ENCODE assay signal across 11 cellular contexts in genomic region chr16:9048302-9048700, GRCh38. TPM values are rescaled to one million over a fixed set of nuclear protein-coding genes. Genes with fewer than 3 reads are reported as not detected.
DNase-seq lines count a peak whose midpoint lies in the region; ATAC-seq and TF ChIP-seq lines count a peak whose summit lies in the region.
"Had no signal": no experiment of that assay in that cellular context is flagged by ENCODE, and none has a peak within 500 bp of the region (broad histone marks: within the 10 kb centered on the region; RNA-seq: fewer than 3 reads in every experiment).

No MANE protein-coding gene starts in this region.

- peaks cover 16 to 24% of the 10 kb centered on the region in 2 experiments for H3K4me1 Mint-ChIP-seq in H9

- no peak overlapping the region for H3K4me3 Mint-ChIP-seq in H9
- H3K4me3 Mint-ChIP-seq: T-helper 17 cell had no signal

- H3K4me3 ChIP-seq in SJSA1: no peak overlapping the region
- H3K4me3 ChIP-seq in fibroblast of mammary gland (ENCODE audit: control insufficient read depth, low read depth, low read length): no peak overlapping the region
- no peak overlapping the region for H3K4me3 ChIP-seq in gastrocnemius medialis
- no peak overlapping the region for H3K4me3 ChIP-seq in lower lobe of right lung
- H3K4me3 ChIP-seq: cardiac muscle cell, HAP-1 had no signal

- H2BK20ac ChIP-seq in H9 (ENCODE audit: low read depth, low read length, poor library complexity, severe bottlenecking): no peak overlapping the region

- no peak overlapping the region for H2AFZ ChIP-seq in H9 (ENCODE audit: low read length)

- H3K4me1 ChIP-seq in H9 (ENCODE audit: insufficient read depth, low read length): no peaks in the 10 kb centered on the region
- H3K4me1 ChIP-seq in SJSA1 (replicated peaks): peaks cover 51% of the 10 kb centered on the region
- peaks cover 14 to 22% of the 10 kb centered on the region in 2 donors for H3K4me1 ChIP-seq in gastrocnemius medialis
- peaks cover 13% of the 10 kb centered on the region for H3K4me1 ChIP-seq in lower lobe of right lung

- no peak for TF ChIP-seq CTCF in H9 (conservative IDR thresholded peaks at IDR 0.05)
- no peak for TF ChIP-seq CTCF in fibroblast of mammary gland (conservative IDR thresholded peaks at IDR 0.05; ENCODE audit: control insufficient read depth, insufficient read depth, low read depth, low read length)
- no peak for TF ChIP-seq CTCF in gastrocnemius medialis (IDR thresholded peaks at IDR 0.05 in 4 of 5, conservative IDR thresholded peaks at IDR 0.05 in 1 of 5)
- TF ChIP-seq CTCF in lower lobe of right lung (IDR thresholded peaks at IDR 0.05): no peak

- no CpG with 5 or more reads among the region's 4 CpGs for WGBS in H9 (ENCODE audit: extremely low coverage, insufficient read length, low lambda C conversion rate)

- H3K23ac ChIP-seq in H9 (ENCODE audit: insufficient read length, low read depth, low read length): no peak overlapping the region

- H4K8ac ChIP-seq in H9 (replicated peaks; ENCODE audit: insufficient read length, low read depth, low read length): no peak overlapping the region

- no peak overlapping the region for H2BK120ac ChIP-seq in H9 (ENCODE audit: low read depth, low read length, poor library complexity, severe bottlenecking)

- no peaks in the 10 kb centered on the region for H3K79me2 ChIP-seq in H9 (ENCODE audit: insufficient read depth, low read length)

- H3K23me2 ChIP-seq in H9 (ENCODE audit: insufficient read length, low read depth, low read length, poor library complexity, severe bottlenecking): no peaks in the 10 kb centered on the region

- no peaks in the 10 kb centered on the region for H4K20me1 ChIP-seq in H9 (ENCODE audit: control insufficient read depth, insufficient read depth, insufficient read length)

- H3K36me3 ChIP-seq in SJSA1 (no peaks in the 10 kb centered on the region), gastrocnemius medialis (no peaks in the 10 kb centered on the region), lower lobe of right lung (no peaks in the 10 kb centered on the region)
- H3K36me3 ChIP-seq: cardiac muscle cell, HAP-1 had no signal

- H3K27me3 ChIP-seq in H9 (ENCODE audit: insufficient read depth, low read length) (no peaks in the 10 kb centered on the region), SJSA1 (replicated peaks) (no peaks in the 10 kb centered on the region), gastrocnemius medialis (no peaks in the 10 kb centered on the region), lower lobe of right lung (ENCODE audit: low read depth) (no peaks in the 10 kb centered on the region)
- H3K27me3 ChIP-seq: cardiac muscle cell had no signal

- peak; percentile 5 to 10 for ATAC-seq in gastrocnemius medialis
- ATAC-seq in HG03460 (IDR thresholded peaks at IDR 0.05; ENCODE audit: unreplicated experiment): no peak
- ATAC-seq in lower lobe of right lung: no peak
- ATAC-seq: T-helper 17 cell had no signal

- no peak overlapping the region for H4K5ac ChIP-seq in H9 (ENCODE audit: insufficient read length, low read depth, low read length)

- no peak overlapping the region for H4K91ac ChIP-seq in H9 (ENCODE audit: insufficient read length, low read depth, low read length)

- no peak overlapping the region for H2BK5ac ChIP-seq in H9 (ENCODE audit: insufficient read length, low read length)

- H3K4ac ChIP-seq in H9 (ENCODE audit: low read depth, low read length): no peak overlapping the region

- no peak overlapping the region for H2BK12ac ChIP-seq in H9 (ENCODE audit: insufficient read length, low read depth, low read length)

- in situ Hi-C loops in gastrocnemius medialis (cut with MboI; ENCODE audit: low sequenced_read_pairs in 4 of 4): no loop called here

- no peak overlapping the region for H3T11ph ChIP-seq in H9 (ENCODE audit: low read length)

- no peak overlapping the region for H3K9ac ChIP-seq in H9 (ENCODE audit: extremely low read depth, insufficient read length, low read length)

- no peaks in the 10 kb centered on the region for H3K79me1 ChIP-seq in H9 (ENCODE audit: insufficient read depth, low read depth, low read length, poor library complexity, severe bottlenecking)

- H2AK5ac ChIP-seq in H9 (ENCODE audit: insufficient read length, low read length): no peak overlapping the region

- no peak overlapping the region for H3K18ac ChIP-seq in H9 (ENCODE audit: insufficient read length, low read depth, low read length)

- peak overlapping the region in 2 of 3 experiments; percentile 58 to 96; a peak in 6 of 7 replicates for H3K27ac Mint-ChIP-seq in H9
- H3K27ac Mint-ChIP-seq: T-helper 17 cell had no signal

- H3K36me3 Mint-ChIP-seq in H9 (ENCODE audit: insufficient read depth in 1 of 3, low read depth in 3 of 3): peaks cover 1 to 13% (median 3%) of the 10 kb centered on the region in 3 experiments; a peak in 5 of 7 replicates

- TF ChIP-seq POLR2A in gastrocnemius medialis (IDR thresholded peaks at IDR 0.05): no peak

- H3K4me2 ChIP-seq in H9 (ENCODE audit: insufficient read depth, insufficient read length, low read length): no peak overlapping the region

- no peak overlapping the region for H3K56ac ChIP-seq in H9 (ENCODE audit: insufficient read length, low read depth, low read length)

- H3K9me3 Mint-ChIP-seq in H9: peaks cover 4 to 5% of the 10 kb centered on the region in 2 experiments; a peak in 3 of 5 replicates

- intact Hi-C loops in gastrocnemius medialis (cut with DNase I; ENCODE audit: low total_unique reads): loop anchor here (5.0 to 10.0 kb wide), 4 partner anchors 79 to 806 kb away; partner anchors contain the start of gene USP7
- intact Hi-C loops in lower lobe of right lung (cut with DNase I): no loop called here

- no peak for DNase-seq in H9
- peak in 1 of 2 experiments; percentile 59 for DNase-seq in SJSA1 (ENCODE audit: low read depth in 1 of 2, low spot score in 2 of 2)
- peak; percentile 74 for DNase-seq in fibroblast of mammary gland (ENCODE audit: low read depth)
- DNase-seq in gastrocnemius medialis: no peak
- DNase-seq in KG1 (lab: John Stamatoyannopoulos, UW): no peak
- no peak for DNase-seq in HK-2 (ENCODE audit: unreplicated experiment)
- no peak for DNase-seq in lower lobe of right lung
- DNase-seq: T-helper 17 cell had no signal

- no peak overlapping the region for H3K14ac ChIP-seq in H9 (ENCODE audit: insufficient read depth, low read length)

- H2BK15ac ChIP-seq in H9 (ENCODE audit: low read depth, low read length): no peak overlapping the region

- H3K9me3 ChIP-seq in H9 (ENCODE audit: control insufficient read depth, low read depth, low read length) (no peaks in the 10 kb centered on the region), SJSA1 (replicated peaks) (no peaks in the 10 kb centered on the region), gastrocnemius medialis (no peaks in the 10 kb centered on the region), lower lobe of right lung (no peaks in the 10 kb centered on the region)
- H3K9me3 ChIP-seq: HAP-1 had no signal

- peak overlapping the region; percentile 15 for H3K27ac ChIP-seq in H9 (ENCODE audit: insufficient read length, low read depth, low read length)
- H3K27ac ChIP-seq in SJSA1: peak overlapping the region; percentile 85
- peak overlapping the region; percentile 83 to 93 (median 86) for H3K27ac ChIP-seq in gastrocnemius medialis
- no peak overlapping the region for H3K27ac ChIP-seq in lower lobe of right lung
- H3K27ac ChIP-seq: cardiac muscle cell had no signal

- no peaks in the 10 kb centered on the region; the same call in 1 of the 2 replicates for H3K27me3 Mint-ChIP-seq in H9 (ENCODE audit: low read depth)

RNA-seq across cellular contexts. Expression of gene HAPSTR1, which starts 43.1 kb away (rescaled TPM):
- total RNA-seq in H9 (2021) (80.1 and 85.2 TPM in 2 replicates), gastrocnemius medialis (10 to 100 TPM; 55.0 to 65.0 (median 60.9) TPM), lower lobe of right lung (53.1 TPM)
- total RNA-seq in SJSA1 (2014; rRNA removed; shearing (Covaris generic)): 72.6 and 91.1 TPM in 2 replicates

Comparison
In these comparisons a context has a peak if more than half of its experiments do, and no peak if none do; other contexts are left out.
1. ATAC-seq: peak in gastrocnemius medialis (2 of 2); none in HG03460 (single experiment) and lower lobe of right lung (0 of 2).